20 cellular contexts compared by ENCODE assay signal in the genomic region with DNA sequence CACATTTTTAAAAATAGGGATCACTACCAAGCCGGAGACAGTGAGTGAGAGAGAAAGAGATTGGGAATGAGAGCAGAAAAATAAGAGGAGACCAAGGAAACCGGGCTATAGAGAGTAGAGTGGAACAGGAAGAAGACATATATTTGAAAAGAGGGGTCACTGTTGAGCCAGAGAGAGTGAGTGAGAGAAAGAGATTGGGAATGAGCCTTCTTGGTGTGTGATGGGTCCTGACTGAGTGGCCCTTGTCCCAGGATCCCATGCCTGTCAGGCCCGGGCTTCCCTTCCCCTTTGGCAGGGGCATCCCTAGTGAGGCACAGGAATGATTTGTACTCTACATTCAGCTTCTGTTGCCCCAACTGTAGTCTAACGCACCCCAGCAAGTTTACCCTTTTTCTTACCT.
DNase-seq lines count a peak whose midpoint lies in the region; ATAC-seq, FAIRE-seq and TF ChIP-seq lines count a peak whose summit lies in the region.
"Had no signal": no experiment of that assay in that cellular context is flagged by ENCODE, and none has a peak within 500 bp of the region (broad histone marks: within the 10 kb centered on the region; RNA-seq: fewer than 3 reads in every experiment).

No MANE protein-coding gene starts in this region.

- in situ Hi-C loops in GM13976 (cut with MboI; ENCODE audit: low sequenced_read_pairs, unreplicated experiment) = no loop called here

- no peak overlapping the region for H2AK5ac ChIP-seq in H1 (ENCODE audit: low read depth, low read length)

- H3K4me1 ChIP-seq in H1 (replicated peaks in 1 of 4; ENCODE audit: control insufficient read depth in 3 of 4, insufficient read depth in 4 of 4, low read length in 3 of 4) = no peaks in the 10 kb centered on the region
- H3K4me1 ChIP-seq: neural progenitor cell had no signal

- H3K27me3 Mint-ChIP-seq in activated CD4-positive, alpha-beta T cell treated with anti-CD3 and anti-CD28 coated beads for 36 hours = no peaks in the 10 kb centered on the region
- H3K27me3 Mint-ChIP-seq: activated CD4-positive, alpha-beta T cell treated with anti-CD3 and anti-CD28 coated beads, Interleukin-2, amount 10 ng/mL, durations not matched to agents 7 days and 5 days had no signal

- no peak overlapping the region for H3K27ac ChIP-seq in H1 (ENCODE audit: low read depth, low read length)
- H3K27ac ChIP-seq: neural progenitor cell had no signal

- no peak overlapping the region for H3K4me3 ChIP-seq in H1 (ENCODE audit: extremely low read depth in 1 of 4, insufficient read depth in 2 of 4, low read depth in 3 of 4, low read length in 4 of 4)
- H3K4me3 ChIP-seq: neural progenitor cell had no signal

- H2AFZ ChIP-seq in H1 (ENCODE audit: low read length) = 0 out of 2 replicates have a peak overlapping the region, but pooled peaks have one; percentile 40
- H2AFZ ChIP-seq: neural progenitor cell had no signal

- H4K5ac ChIP-seq in H1 (ENCODE audit: insufficient read length, low read depth, low read length) = no peak overlapping the region

- TF ChIP-seq POLR2A in H1 (IDR thresholded peaks at IDR 0.05; ENCODE audit: control extremely low read depth in 1 of 2, low read depth in 2 of 2, low read length in 2 of 2) = no peak

- no peak overlapping the region for H2BK20ac ChIP-seq in H1 (ENCODE audit: low read length)

- H4K20me1 ChIP-seq in H1 (replicated peaks in 1 of 2; ENCODE audit: control insufficient read depth in 1 of 2, insufficient read depth in 2 of 2, low read length in 2 of 2) = no peaks in the 10 kb centered on the region

- H3K9me3 ChIP-seq in H1 (ENCODE audit: insufficient read depth in 2 of 2, low read depth in 1 of 2, low read length in 1 of 2) = no peaks in the 10 kb centered on the region

- TF ChIP-seq CTCF in H1 (IDR thresholded peaks at IDR 0.05; ENCODE audit: control extremely low read depth in 1 of 3, insufficient read depth in 1 of 3, low read depth in 1 of 3, low read length in 3 of 3) (no peak), GM13976 (IDR thresholded peaks at IDR 0.05; ENCODE audit: borderline replicate concordance, control extremely low read depth, extremely low read depth, insufficient read depth, missing control alignments) (no peak)

- no peak for TF ChIP-seq EP300 in H1 (IDR thresholded peaks at IDR 0.05; ENCODE audit: borderline replicate concordance in 1 of 2, low read depth in 2 of 2, low read length in 2 of 2)

- H2BK15ac ChIP-seq in H1 (ENCODE audit: low read length) = no peak overlapping the region

- H3K4ac ChIP-seq in H1 (replicated peaks; ENCODE audit: insufficient read length, low read depth, low read length) = no peak overlapping the region

- no peaks in the 10 kb centered on the region for H3K79me1 ChIP-seq in H1 (ENCODE audit: low read depth, low read length)

- H3K79me2 ChIP-seq in H1 (ENCODE audit: control insufficient read depth in 1 of 2, insufficient read depth in 2 of 2, low read length in 2 of 2) = no peaks in the 10 kb centered on the region

- no peaks in the 10 kb centered on the region for H3K36me3 ChIP-seq in H1 (ENCODE audit: control insufficient read depth in 2 of 4, insufficient read depth in 4 of 4, low read length in 3 of 4)
- H3K36me3 ChIP-seq: neural progenitor cell had no signal

- no peak overlapping the region for H3K56ac ChIP-seq in H1 (replicated peaks; ENCODE audit: insufficient read length, low read depth, low read length)

- no peak overlapping the region for H4K8ac ChIP-seq in H1 (ENCODE audit: extremely low read depth, insufficient read depth, low read length)

- no peak overlapping the region for H3K9ac ChIP-seq in H1 (replicated peaks in 1 of 4; ENCODE audit: extremely low read depth in 1 of 4, low read depth in 3 of 4, low read length in 3 of 4)
- H3K9ac ChIP-seq: neural progenitor cell had no signal

- no peaks in the 10 kb centered on the region for H3K4me1 Mint-ChIP-seq in activated CD4-positive, alpha-beta T cell treated with anti-CD3 and anti-CD28 coated beads for 36 hours
- H3K4me1 Mint-ChIP-seq: activated CD4-positive, alpha-beta T cell treated with anti-CD3 and anti-CD28 coated beads, Interleukin-2, amount 10 ng/mL, durations not matched to agents 7 days and 5 days had no signal

- FAIRE-seq in H1 (lab: Jason Lieb, UNC) = no peak
- FAIRE-seq: kidney had no signal

- no peak overlapping the region for H3K23ac ChIP-seq in H1 (ENCODE audit: insufficient read length)

- no peak overlapping the region for H3K27ac Mint-ChIP-seq in activated CD4-positive, alpha-beta T cell treated with anti-CD3 and anti-CD28 coated beads for 36 hours
- H3K27ac Mint-ChIP-seq: activated CD4-positive, alpha-beta T cell treated with anti-CD3 and anti-CD28 coated beads, Interleukin-2, amount 10 ng/mL, durations not matched to agents 7 days and 5 days; activated naive CD4-positive, alpha-beta T cell treated with anti-CD3 and anti-CD28 coated beads for 36 hours; CD4-positive, alpha-beta T cell; neural progenitor cell; type B pancreatic cell had no signal

- no peak overlapping the region for H3K4me3 Mint-ChIP-seq in activated CD4-positive, alpha-beta T cell treated with anti-CD3 and anti-CD28 coated beads for 36 hours
- H3K4me3 Mint-ChIP-seq: activated CD4-positive, alpha-beta T cell treated with anti-CD3 and anti-CD28 coated beads, Interleukin-2, amount 10 ng/mL, durations not matched to agents 7 days and 5 days; activated naive CD4-positive, alpha-beta T cell treated with anti-CD3 and anti-CD28 coated beads for 36 hours; CD4-positive, alpha-beta T cell; neural progenitor cell; type B pancreatic cell had no signal

- no peaks in the 10 kb centered on the region for H3K27me3 ChIP-seq in H1 (replicated peaks in 1 of 4; ENCODE audit: control insufficient read depth in 3 of 4, extremely low read depth in 1 of 4, insufficient read depth in 3 of 4, low read length in 3 of 4)
- H3K27me3 ChIP-seq: neural progenitor cell had no signal

- peak in 1 of 2 experiments; percentile 13; a peak in 1 of 4 replicates for TF ChIP-seq RAD21 in H1 (IDR thresholded peaks at IDR 0.05 in 1 of 2, conservative IDR thresholded peaks at IDR 0.05 in 1 of 2; ENCODE audit: low read depth in 2 of 2, low read length in 2 of 2)

- H2BK5ac ChIP-seq in H1 (ENCODE audit: low read depth, low read length) = no peak overlapping the region

- no peak overlapping the region for H4K91ac ChIP-seq in H1 (replicated peaks; ENCODE audit: insufficient read length, low read length)

- intact Hi-C loops in Right ventricle myocardium inferior (cut with DNase I) = no loop called here
- intact Hi-C loops in cardiac septum (cut with DNase I) = loop anchor here (5.0 to 10.0 kb wide), 4 partner anchors 102 to 985 kb away; no protein-coding TSS in a partner anchor
- intact Hi-C loops in activated CD4-positive, alpha-beta T cell treated with anti-CD3 and anti-CD28 coated beads for 36 hours (cut with DNase I, micrococcal nuclease) = loop anchor here in 1 of 2 experiments (10.0 kb wide), 2 partner anchors 1375 to 1755 kb away; no protein-coding TSS in a partner anchor

- POLR2A ChIA-PET in H1 (lab: Charles Lee; ENCODE audit: partially characterized antibody) = no interaction called here
- POLR2A ChIA-PET in activated CD4-positive, alpha-beta T cell treated with anti-CD3 and anti-CD28 coated beads for 36 hours (lab: Charles Lee) = no interaction called here

- ATAC-seq in Right ventricle myocardium inferior (peak; percentile 31), GM18861 (IDR thresholded peaks at IDR 0.05; ENCODE audit: unreplicated experiment) (no peak)
- ATAC-seq in activated CD4-positive, alpha-beta T cell treated with anti-CD3 and anti-CD28 coated beads for 36 hours = no peak
- ATAC-seq: HCT116; stimulated activated naive CD8-positive, alpha-beta T cell treated with anti-CD3 and anti-CD28 coated beads, Interleukin-15, Interleukin-2, amounts not matched to agents 100 U/mL and 50 U/mL, for 24 hours had no signal

- no peaks in the 10 kb centered on the region for H3K36me3 Mint-ChIP-seq in activated CD4-positive, alpha-beta T cell treated with anti-CD3 and anti-CD28 coated beads for 36 hours (ENCODE audit: low read depth)
- H3K36me3 Mint-ChIP-seq: neural progenitor cell, type B pancreatic cell had no signal

- H2BK12ac ChIP-seq in H1 (ENCODE audit: low read depth, low read length) = no peak overlapping the region

- 90% methylated on average over 3 of the region's 4 CpGs; no CpG with 5 or more reads in 1 of the 2 experiments for WGBS in H1 (ENCODE audit: extremely low coverage in 1 of 2, insufficient coverage in 1 of 2, insufficient read length in 1 of 2, insufficient replicate concordance in 2 of 2, low coverage in 1 of 2, low lambda C conversion rate in 2 of 2, missing lambda C conversion rate in 1 of 2), 2 experiments

- CTCF ChIA-PET in H1 (lab: Charles Lee; ENCODE audit: partially characterized antibody) = interaction anchor here (0.7 to 1.6 kb wide), 3 partner anchors 14 to 689 kb away, joined by 3 to 6 read pairs (median 3); no protein-coding TSS in a partner anchor
- CTCF ChIA-PET in activated CD4-positive, alpha-beta T cell treated with anti-CD3 and anti-CD28 coated beads for 36 hours (lab: Charles Lee) = no interaction called here

- H3K23me2 ChIP-seq in H1 (ENCODE audit: low read depth, low read length) = no peaks in the 10 kb centered on the region

- H3K4me2 ChIP-seq in H1 (ENCODE audit: insufficient read depth in 1 of 2, low read depth in 2 of 2, low read length in 2 of 2) = no peak overlapping the region
- H3K4me2 ChIP-seq: neural progenitor cell had no signal

- H3K14ac ChIP-seq in H1 (ENCODE audit: insufficient read length) = no peak overlapping the region

- DNase-seq in Right ventricle myocardium inferior (ENCODE audit: missing footprints) = no peak
- no peak for DNase-seq in cardiac septum (ENCODE audit: low spot score)
- DNase-seq in H1 (ENCODE audit: low read depth in 1 of 2, low spot score in 2 of 2) = no peak
- peak; percentile 12 for DNase-seq in iPS-NIHi11 (ENCODE audit: low spot score)
- DNase-seq in activated CD4-positive, alpha-beta T cell treated with anti-CD3 and anti-CD28 coated beads for 36 hours = no peak
- DNase-seq in GM13976 (ENCODE audit: low spot score) = no peak
- no peak for DNase-seq in NCI-H524 (lab: John Stamatoyannopoulos, UW)
- DNase-seq: activated CD4-positive, alpha-beta T cell treated with anti-CD3 and anti-CD28 coated beads, Interleukin-2, amount 10 ng/mL, durations not matched to agents 7 days and 5 days; activated naive CD4-positive, alpha-beta T cell treated with anti-CD3 and anti-CD28 coated beads for 36 hours; CD4-positive, alpha-beta T cell; dermis blood vessel endothelial cell; DMS79 treated with DMSO at 0.1 percent for 48 hours; kidney; mesendoderm; NCI-H1694 treated with DMSO at 0.1 percent for 48 hours; stimulated activated naive CD8-positive, alpha-beta T cell treated with anti-CD3 and anti-CD28 coated beads, Interleukin-15, Interleukin-2, amounts not matched to agents 100 U/mL and 50 U/mL, for 24 hours had no signal

- no peak overlapping the region for H3K18ac ChIP-seq in H1 (ENCODE audit: extremely low read depth, low read length)

- no peaks in the 10 kb centered on the region for H3K9me3 Mint-ChIP-seq in activated CD4-positive, alpha-beta T cell treated with anti-CD3 and anti-CD28 coated beads for 36 hours (ENCODE audit: low read depth)
- H3K9me3 Mint-ChIP-seq: activated CD4-positive, alpha-beta T cell treated with anti-CD3 and anti-CD28 coated beads, Interleukin-2, amount 10 ng/mL, durations not matched to agents 7 days and 5 days; activated naive CD4-positive, alpha-beta T cell treated with anti-CD3 and anti-CD28 coated beads for 36 hours; CD4-positive, alpha-beta T cell; neural progenitor cell; type B pancreatic cell had no signal

- no peak overlapping the region for H2BK120ac ChIP-seq in H1 (replicated peaks; ENCODE audit: low read depth, low read length)
